ENCODE assay signal across 8 cellular contexts in genomic region chr6:106525111-106525884, GRCh38.
DNase-seq lines count a peak whose midpoint lies in the region; ATAC-seq, FAIRE-seq and TF ChIP-seq lines count a peak whose summit lies in the region.

No MANE protein-coding gene starts in this region.

- H3K56ac ChIP-seq in H9 (ENCODE audit: insufficient read length, low read depth, low read length), result no peak overlapping the region

- H2BK15ac ChIP-seq in H9 (ENCODE audit: low read depth, low read length), result no peak overlapping the region

- peak overlapping the region in 1 of 4 donors; percentile 13 for H3K4me3 ChIP-seq in pancreas
- no peak overlapping the region for H3K4me3 ChIP-seq in endodermal cell (ENCODE audit: low read length)

- peaks cover 0 to 8% (median 0%) of the 10 kb centered on the region in 3 donors for H3K36me3 ChIP-seq in pancreas
- H3K36me3 ChIP-seq in endodermal cell (ENCODE audit: control insufficient read depth, insufficient read depth, low read length), result no peaks in the 10 kb centered on the region

- H3K27ac Mint-ChIP-seq in activated naive CD4-positive, alpha-beta T cell treated with anti-CD3 and anti-CD28 coated beads, Interleukin-2, amount 10 ng/mL, durations not matched to agents 7 days and 5 days, result peak overlapping the region; percentile 98
- H3K27ac Mint-ChIP-seq in activated T-helper 2 cell treated with anti-CD3 and anti-CD28 coated beads, Interferon-gamma antibody, Interleukin-2, Interleukin-4, amounts not matched to agents 10 μg/mL and 5 μg/mL and 100 μg/mL, durations not matched to agents 14 hours and 24 hours and 36 hours, result peak overlapping the region; percentile 82
- no peak overlapping the region for H3K27ac Mint-ChIP-seq in endodermal cell
- H3K27ac Mint-ChIP-seq in H9, result no peak overlapping the region

- H2BK5ac ChIP-seq in H9 (ENCODE audit: insufficient read length, low read length), result no peak overlapping the region

- intact Hi-C loops in activated T-helper 2 cell treated with anti-CD3 and anti-CD28 coated beads, Interferon-gamma antibody, Interleukin-2, Interleukin-4, amounts not matched to agents 10 μg/mL and 5 μg/mL and 100 μg/mL, durations not matched to agents 14 hours and 24 hours and 36 hours (cut with micrococcal nuclease), result loop anchor here (1.0 to 10.0 kb wide), 3 partner anchors 9 to 730 kb away; no protein-coding TSS in a partner anchor
- intact Hi-C loops in pancreas (cut with DNase I), result no loop called here

- H4K91ac ChIP-seq in H9 (ENCODE audit: insufficient read length, low read depth, low read length), result no peak overlapping the region

- no peaks in the 10 kb centered on the region for H4K20me1 ChIP-seq in H9 (ENCODE audit: control insufficient read depth, insufficient read depth, insufficient read length)

- H2AK5ac ChIP-seq in H9 (ENCODE audit: insufficient read length, low read length), result no peak overlapping the region

- no peak overlapping the region for H2BK20ac ChIP-seq in H9 (ENCODE audit: low read depth, low read length, poor library complexity, severe bottlenecking)

- H3K4me1 Mint-ChIP-seq in activated naive CD4-positive, alpha-beta T cell treated with anti-CD3 and anti-CD28 coated beads, Interleukin-2, amount 10 ng/mL, durations not matched to agents 7 days and 5 days, result peaks cover 71% of the 10 kb centered on the region
- H3K4me1 Mint-ChIP-seq in activated T-helper 2 cell treated with anti-CD3 and anti-CD28 coated beads, Interferon-gamma antibody, Interleukin-2, Interleukin-4, amounts not matched to agents 10 μg/mL and 5 μg/mL and 100 μg/mL, durations not matched to agents 14 hours and 24 hours and 36 hours (ENCODE audit: low read depth), result peaks cover 58% of the 10 kb centered on the region
- H3K4me1 Mint-ChIP-seq in endodermal cell, result no peaks in the 10 kb centered on the region
- peaks cover 6 to 7% of the 10 kb centered on the region in 2 experiments; a peak in 3 of 4 replicates for H3K4me1 Mint-ChIP-seq in H9

- H3K9ac ChIP-seq in endodermal cell (ENCODE audit: extremely low read depth, low read length, poor library complexity, severe bottlenecking) (no peak overlapping the region), H9 (ENCODE audit: extremely low read depth, insufficient read length, low read length) (no peak overlapping the region)

- H3K4me3 Mint-ChIP-seq in activated naive CD4-positive, alpha-beta T cell treated with anti-CD3 and anti-CD28 coated beads, Interleukin-2, amount 10 ng/mL, durations not matched to agents 7 days and 5 days, result peak overlapping the region; percentile 74
- peak overlapping the region; percentile 73 for H3K4me3 Mint-ChIP-seq in activated T-helper 2 cell treated with anti-CD3 and anti-CD28 coated beads, Interferon-gamma antibody, Interleukin-2, Interleukin-4, amounts not matched to agents 10 μg/mL and 5 μg/mL and 100 μg/mL, durations not matched to agents 14 hours and 24 hours and 36 hours (ENCODE audit: low read depth)
- H3K4me3 Mint-ChIP-seq in endodermal cell, result no peak overlapping the region
- no peak overlapping the region for H3K4me3 Mint-ChIP-seq in H9

- ATAC-seq in HG03135 (IDR thresholded peaks at IDR 0.05; ENCODE audit: unreplicated experiment) (peak; percentile 48), pancreas (peak in 3 of 4 donors; percentile 48 to 72 (median 54))

- H3K23me2 ChIP-seq in H9 (ENCODE audit: insufficient read length, low read depth, low read length, poor library complexity, severe bottlenecking), result no peaks in the 10 kb centered on the region

- FAIRE-seq in pancreas (lab: Jason Lieb, UNC), result no peak

- no peak overlapping the region for H3K23ac ChIP-seq in H9 (ENCODE audit: insufficient read length, low read depth, low read length)

- H3K4me1 ChIP-seq in pancreas, result peaks cover 0 to 3% (median 3%) of the 10 kb centered on the region in 3 donors
- no peaks in the 10 kb centered on the region for H3K4me1 ChIP-seq in endodermal cell (ENCODE audit: control insufficient read depth, insufficient read depth, low read length)
- no peaks in the 10 kb centered on the region; the same call in none of the 2 replicates for H3K4me1 ChIP-seq in H9 (ENCODE audit: insufficient read depth, low read length)

- no peak overlapping the region for H2BK120ac ChIP-seq in H9 (ENCODE audit: low read depth, low read length, poor library complexity, severe bottlenecking)

- H3K79me2 ChIP-seq in H9 (ENCODE audit: insufficient read depth, low read length), result no peaks in the 10 kb centered on the region

- H3K27me3 ChIP-seq in pancreas (no peaks in the 10 kb centered on the region), endodermal cell (ENCODE audit: control insufficient read depth, insufficient read depth, low read length, poor library complexity, severe bottlenecking) (no peaks in the 10 kb centered on the region), H9 (ENCODE audit: insufficient read depth, low read length) (no peaks in the 10 kb centered on the region)

- H3T11ph ChIP-seq in H9 (ENCODE audit: low read length), result no peak overlapping the region

- H3K27ac ChIP-seq in pancreas (no peak overlapping the region), endodermal cell (ENCODE audit: low read depth, low read length) (no peak overlapping the region), H9 (ENCODE audit: insufficient read length, low read depth, low read length) (no peak overlapping the region)

- H3K18ac ChIP-seq in H9 (ENCODE audit: insufficient read length, low read depth, low read length), result no peak overlapping the region

- H3K14ac ChIP-seq in H9 (ENCODE audit: insufficient read depth, low read length), result no peak overlapping the region

- no peak overlapping the region for H4K8ac ChIP-seq in H9 (replicated peaks; ENCODE audit: insufficient read length, low read depth, low read length)

- no peaks in the 10 kb centered on the region for H3K9me3 Mint-ChIP-seq in activated naive CD4-positive, alpha-beta T cell treated with anti-CD3 and anti-CD28 coated beads, Interleukin-2, amount 10 ng/mL, durations not matched to agents 7 days and 5 days
- no peaks in the 10 kb centered on the region for H3K9me3 Mint-ChIP-seq in activated T-helper 2 cell treated with anti-CD3 and anti-CD28 coated beads, Interferon-gamma antibody, Interleukin-2, Interleukin-4, amounts not matched to agents 10 μg/mL and 5 μg/mL and 100 μg/mL, durations not matched to agents 14 hours and 24 hours and 36 hours
- H3K9me3 Mint-ChIP-seq in endodermal cell (no peaks in the 10 kb centered on the region), H9 (no peaks in the 10 kb centered on the region)

- no peak overlapping the region for H3K4me2 ChIP-seq in H9 (ENCODE audit: insufficient read depth, insufficient read length, low read length)

- no peak overlapping the region for H2AFZ ChIP-seq in H9 (ENCODE audit: low read length)

- H2BK12ac ChIP-seq in H9 (ENCODE audit: insufficient read length, low read depth, low read length), result no peak overlapping the region

- TF ChIP-seq CTCF in pancreas (IDR thresholded peaks at IDR 0.05) (no peak), endodermal cell (conservative IDR thresholded peaks at IDR 0.05) (no peak), H9 (conservative IDR thresholded peaks at IDR 0.05) (no peak)

- H3K9me3 ChIP-seq in pancreas (no peaks in the 10 kb centered on the region), endodermal cell (ENCODE audit: control insufficient read depth, low read length) (no peaks in the 10 kb centered on the region), H9 (ENCODE audit: control insufficient read depth, low read depth, low read length) (no peaks in the 10 kb centered on the region)

- H3K4ac ChIP-seq in H9 (ENCODE audit: low read depth, low read length), result no peak overlapping the region

- H4K5ac ChIP-seq in H9 (ENCODE audit: insufficient read length, low read depth, low read length), result no peak overlapping the region

- no peaks in the 10 kb centered on the region for H3K27me3 Mint-ChIP-seq in activated naive CD4-positive, alpha-beta T cell treated with anti-CD3 and anti-CD28 coated beads, Interleukin-2, amount 10 ng/mL, durations not matched to agents 7 days and 5 days
- no peaks in the 10 kb centered on the region for H3K27me3 Mint-ChIP-seq in activated T-helper 2 cell treated with anti-CD3 and anti-CD28 coated beads, Interferon-gamma antibody, Interleukin-2, Interleukin-4, amounts not matched to agents 10 μg/mL and 5 μg/mL and 100 μg/mL, durations not matched to agents 14 hours and 24 hours and 36 hours (ENCODE audit: low read depth)
- H3K27me3 Mint-ChIP-seq in endodermal cell (ENCODE audit: insufficient read depth) (peaks cover 2% of the 10 kb centered on the region), H9 (ENCODE audit: low read depth) (no peaks in the 10 kb centered on the region)

- H3K36me3 Mint-ChIP-seq in activated naive CD4-positive, alpha-beta T cell treated with anti-CD3 and anti-CD28 coated beads, Interleukin-2, amount 10 ng/mL, durations not matched to agents 7 days and 5 days, result peaks cover 55% of the 10 kb centered on the region
- H3K36me3 Mint-ChIP-seq in activated T-helper 2 cell treated with anti-CD3 and anti-CD28 coated beads, Interferon-gamma antibody, Interleukin-2, Interleukin-4, amounts not matched to agents 10 μg/mL and 5 μg/mL and 100 μg/mL, durations not matched to agents 14 hours and 24 hours and 36 hours (ENCODE audit: low read depth), result peaks cover 66% of the 10 kb centered on the region
- H3K36me3 Mint-ChIP-seq in endodermal cell (ENCODE audit: low read depth) (no peaks in the 10 kb centered on the region), H9 (ENCODE audit: insufficient read depth in 1 of 3, low read depth in 3 of 3) (no peaks in the 10 kb centered on the region)

- DNase-seq in activated naive CD4-positive, alpha-beta T cell treated with anti-CD3 and anti-CD28 coated beads, Interleukin-2, amount 10 ng/mL, durations not matched to agents 7 days and 5 days, result no peak
- DNase-seq in activated naive CD4-positive, alpha-beta T cell treated with Interleukin-2 at 50 U/mL for 16 hours, result no peak
- no peak for DNase-seq in activated T-helper 2 cell treated with anti-CD3 and anti-CD28 coated beads, Interferon-gamma antibody, Interleukin-2, Interleukin-4, amounts not matched to agents 10 μg/mL and 5 μg/mL and 100 μg/mL, durations not matched to agents 14 hours and 24 hours and 36 hours (ENCODE audit: low spot score)
- DNase-seq in pancreas (no peak), endodermal cell (no peak), UCSD-AML1 (lab: John Stamatoyannopoulos, UW; ENCODE audit: unreplicated experiment) (no peak), H9 (no peak)

- H3K79me1 ChIP-seq in H9 (ENCODE audit: insufficient read depth, low read depth, low read length, poor library complexity, severe bottlenecking), result no peaks in the 10 kb centered on the region

- WGBS in pancreas, 2 donors, result 30 to 33% methylated on average over 7 of the region's 7 CpGs
- 82 to 93% methylated on average over 4 to 6 of the region's 7 CpGs for WGBS in endodermal cell (ENCODE audit: insufficient coverage in 1 of 2, insufficient read length in 1 of 2), 2 experiments
- whole genome bisulfite sequencing in H9 (ENCODE audit: extremely low coverage, insufficient read length, low lambda C conversion rate), result no CpG with 5 or more reads among the region's 7 CpGs

- CTCF ChIA-PET in activated naive CD4-positive, alpha-beta T cell treated with anti-CD3 and anti-CD28 coated beads, Interleukin-2, amount 10 ng/mL, durations not matched to agents 7 days and 5 days (lab: Charles Lee), result interaction anchor here (1.2 to 2.2 kb wide), 4 partner anchors 9 to 41 kb away, joined by 3 to 17 read pairs (median 4); no protein-coding TSS in a partner anchor

Comparison
In these comparisons a context has a peak if more than half of its experiments do, and no peak if none do; other contexts are left out.
1. H3K27ac Mint-ChIP-seq: peak in activated naive CD4-positive, alpha-beta T cell treated with anti-CD3 and anti-CD28 coated beads, Interleukin-2, amount 10 ng/mL, durations not matched to agents 7 days and 5 days (single experiment) and activated T-helper 2 cell treated with anti-CD3 and anti-CD28 coated beads, Interferon-gamma antibody, Interleukin-2, Interleukin-4, amounts not matched to agents 10 μg/mL and 5 μg/mL and 100 μg/mL, durations not matched to agents 14 hours and 24 hours and 36 hours (single experiment); none in endodermal cell (single experiment) and H9 (0 of 3).
2. H3K4me3 Mint-ChIP-seq: peak in activated naive CD4-positive, alpha-beta T cell treated with anti-CD3 and anti-CD28 coated beads, Interleukin-2, amount 10 ng/mL, durations not matched to agents 7 days and 5 days (single experiment) and activated T-helper 2 cell treated with anti-CD3 and anti-CD28 coated beads, Interferon-gamma antibody, Interleukin-2, Interleukin-4, amounts not matched to agents 10 μg/mL and 5 μg/mL and 100 μg/mL, durations not matched to agents 14 hours and 24 hours and 36 hours (single experiment); none in endodermal cell (single experiment) and H9 (0 of 2).